ENCODE assay signal across 8 cellular contexts in the genomic region with DNA sequence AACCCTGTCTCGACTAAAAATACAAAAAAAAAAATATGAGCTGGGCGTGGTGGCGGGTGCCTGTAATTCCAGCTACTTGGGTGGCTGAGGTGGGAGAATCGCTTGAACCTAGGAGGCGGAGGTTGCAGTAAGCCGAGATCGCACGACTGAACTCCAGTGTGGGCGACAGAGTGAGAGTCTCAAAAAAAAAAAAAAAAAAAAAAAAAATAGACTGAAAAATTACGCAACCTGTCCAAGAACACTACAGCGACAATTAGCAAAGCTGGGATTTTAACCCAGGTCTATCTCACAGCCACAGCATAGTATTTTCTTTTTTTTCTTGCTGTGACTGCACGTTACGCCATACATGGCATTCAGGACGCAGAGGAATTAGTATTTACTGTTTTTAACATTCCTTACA. TPM values are rescaled to one million over a fixed set of nuclear protein-coding genes. Genes with fewer than 3 reads are reported as not detected.
A peak's percentile ranks its signal among the peaks of the same experiment; 100 is the strongest.
DNase-seq lines count a peak whose midpoint lies in the region; ATAC-seq and TF ChIP-seq lines count a peak whose summit lies in the region.
"Had no signal": no experiment of that assay in that cellular context is flagged by ENCODE, and none has a peak within 500 bp of the region (broad histone marks: within the 10 kb centered on the region; RNA-seq: fewer than 3 reads in every experiment).

No MANE protein-coding gene starts in this region.

- H2AFZ ChIP-seq in hepatocyte: peak overlapping the region; percentile 34

- H3K4me2 ChIP-seq in hepatocyte: peak overlapping the region; percentile 88

- peaks cover 49% of the 10 kb centered on the region for H3K79me2 ChIP-seq in hepatocyte

- H3K27me3 Mint-ChIP-seq in stimulated activated naive B cell treated with anti-CD40 and anti-IgM and Interleukin-4, amounts not matched to agents 10 μg/mL and 1 μg/mL and 100 μg/mL, for 72 hours: no peaks in the 10 kb centered on the region

- TF ChIP-seq CTCF in HL-60 (IDR thresholded peaks at IDR 0.05; ENCODE audit: insufficient read depth, low read length) (no peak), WI38 (IDR thresholded peaks at IDR 0.05; ENCODE audit: low read depth, low read length) (no peak), hepatocyte (IDR thresholded peaks at IDR 0.05; ENCODE audit: poor library complexity) (no peak)

- H3K4me1 ChIP-seq in hepatocyte (ENCODE audit: insufficient read depth): peaks cover 11% of the 10 kb centered on the region

- no peak for DNase-seq in HL-60 (ENCODE audit: low read depth in 1 of 2, low spot score in 1 of 2)
- DNase-seq in hepatocyte (ENCODE audit: low spot score): no peak
- no peak for DNase-seq in stimulated activated naive B cell treated with anti-CD40 and anti-IgM and Interleukin-4, amounts not matched to agents 10 μg/mL and 1 μg/mL and 100 μg/mL, for 72 hours
- DNase-seq in stimulated activated naive CD4-positive, alpha-beta T cell treated with Interleukin-2 at 50 U/mL for 16 hours (lab: John Stamatoyannopoulos, UW): no peak
- DNase-seq in activated CD4-positive, CD25-positive, alpha-beta regulatory T cell treated with anti-CD3 and anti-CD28 coated beads, Interleukin-2, amount 50 U/mL, for 72 hours: no peak
- no peak for DNase-seq in SKM-1 (lab: John Stamatoyannopoulos, UW; ENCODE audit: unreplicated experiment)
- DNase-seq: substantia nigra had no signal

- H3K9me3 ChIP-seq in hepatocyte (ENCODE audit: low read depth): peaks cover 3% of the 10 kb centered on the region

- H3K36me3 Mint-ChIP-seq in stimulated activated naive B cell treated with anti-CD40 and anti-IgM and Interleukin-4, amounts not matched to agents 10 μg/mL and 1 μg/mL and 100 μg/mL, for 72 hours: peaks cover 32 to 56% of the 10 kb centered on the region in 2 donors

- whole genome bisulfite sequencing in hepatocyte (ENCODE audit: low lambda C conversion rate, missing lambda C conversion rate): 88% methylated on average over 14 of the region's 14 CpGs

- H3K9me2 ChIP-seq in hepatocyte (replicated peaks; ENCODE audit: insufficient read depth): no peaks in the 10 kb centered on the region

- peaks cover 33 to 72% of the 10 kb centered on the region in 2 donors for H3K4me1 Mint-ChIP-seq in stimulated activated naive B cell treated with anti-CD40 and anti-IgM and Interleukin-4, amounts not matched to agents 10 μg/mL and 1 μg/mL and 100 μg/mL, for 72 hours

- H3K9me3 Mint-ChIP-seq in stimulated activated naive B cell treated with anti-CD40 and anti-IgM and Interleukin-4, amounts not matched to agents 10 μg/mL and 1 μg/mL and 100 μg/mL, for 72 hours: peaks cover 5 to 10% of the 10 kb centered on the region in 2 donors

- H3K27ac Mint-ChIP-seq in stimulated activated naive B cell treated with anti-CD40 and anti-IgM and Interleukin-4, amounts not matched to agents 10 μg/mL and 1 μg/mL and 100 μg/mL, for 72 hours: peak overlapping the region; percentile 99

- H3K36me3 ChIP-seq in hepatocyte (replicated peaks; ENCODE audit: insufficient read depth, low read depth): no peaks in the 10 kb centered on the region

- no peaks in the 10 kb centered on the region for H3K27me3 ChIP-seq in HL-60 (ENCODE audit: insufficient read depth, poor library complexity, severe bottlenecking)
- no peaks in the 10 kb centered on the region for H3K27me3 ChIP-seq in hepatocyte

- peak overlapping the region; percentile 97 to 99 for H3K4me3 Mint-ChIP-seq in stimulated activated naive B cell treated with anti-CD40 and anti-IgM and Interleukin-4, amounts not matched to agents 10 μg/mL and 1 μg/mL and 100 μg/mL, for 72 hours

- H4K20me1 ChIP-seq in hepatocyte (ENCODE audit: insufficient read depth, poor library complexity, severe bottlenecking): peaks cover 3% of the 10 kb centered on the region

- peak overlapping the region; percentile 94 for H3K4me3 ChIP-seq in HL-60 (replicated peaks; ENCODE audit: insufficient read depth, low read length)
- H3K4me3 ChIP-seq in WI38 (ENCODE audit: low read depth, low read length): peak overlapping the region; percentile 86
- peak overlapping the region; percentile 47 for H3K4me3 ChIP-seq in hepatocyte

- ATAC-seq in stimulated activated naive B cell treated with anti-CD40 and anti-IgM and Interleukin-4, amounts not matched to agents 10 μg/mL and 1 μg/mL and 100 μg/mL, for 72 hours (replicated peaks): no peak

- H3K27ac ChIP-seq in HL-60 (replicated peaks): peak overlapping the region; percentile 88
- H3K27ac ChIP-seq in hepatocyte: peak overlapping the region; percentile 97

RNA-seq across cellular contexts. Expression of a gene that starts 1.1 kb away (rescaled TPM):
- total RNA-seq in hepatocyte: 27.5 and 28.1 TPM in 2 replicates
- 16.3 and 20.6 TPM in 2 replicates for polyA plus RNA-seq in hepatocyte
